Comparison of ENCODE assay signal across 19 cellular contexts in the genomic region with DNA sequence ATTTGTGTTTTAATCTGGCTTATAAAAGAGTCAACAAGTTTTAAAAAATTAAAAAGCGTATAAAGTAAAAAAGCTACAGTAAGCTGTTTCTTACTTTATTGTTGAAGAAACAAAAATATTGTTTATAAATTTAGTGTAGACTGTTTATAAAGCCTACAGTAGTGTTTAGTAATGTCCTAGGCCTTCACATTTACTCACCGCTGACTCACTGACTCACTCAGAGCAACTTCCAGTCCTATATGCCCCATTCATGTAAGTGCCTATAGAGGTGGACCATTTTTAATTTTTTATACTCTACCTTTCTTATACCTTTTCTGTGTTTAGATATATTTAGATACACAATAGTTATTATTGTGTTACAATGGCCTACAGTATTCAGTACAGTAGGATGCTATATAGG. TPM values are rescaled to one million over a fixed set of nuclear protein-coding genes. Genes with fewer than 3 reads are reported as not detected.
A peak's percentile ranks its signal among the peaks of the same experiment; 100 is the strongest.
DNase-seq lines count a peak whose midpoint lies in the region; ATAC-seq, FAIRE-seq and TF ChIP-seq lines count a peak whose summit lies in the region.
"Had no signal": no experiment of that assay in that cellular context is flagged by ENCODE, and none has a peak within 500 bp of the region (broad histone marks: within the 10 kb centered on the region; RNA-seq: fewer than 3 reads in every experiment).

No MANE protein-coding gene starts in this region.

- H3K27me3 ChIP-seq in RWPE2 (ENCODE audit: insufficient read depth, poor library complexity, severe bottlenecking) (peaks cover 3% of the 10 kb centered on the region), HAP-1 (ENCODE audit: low read depth) (no peaks in the 10 kb centered on the region)
- H3K27me3 ChIP-seq: BE2C had no signal

- H3K4me3 ChIP-seq in RWPE2 (ENCODE audit: severe bottlenecking) (no peak overlapping the region), epithelial cell of esophagus (ENCODE audit: low read length) (no peak overlapping the region), HAP-1 (no peak overlapping the region), kidney (ENCODE audit: low read length in 2 of 2) (no peak overlapping the region)
- H3K4me3 ChIP-seq: K562 had no signal

- no peak for FAIRE-seq in kidney (lab: Jason Lieb, UNC)
- FAIRE-seq: GM18507, K562 had no signal

- intact Hi-C loops in kidney (cut with DNase I) = no loop called here

- H3K9ac ChIP-seq in kidney (ENCODE audit: low read length in 2 of 2) = no peak overlapping the region

- no peaks in the 10 kb centered on the region for H3K4me1 ChIP-seq in RWPE2 (ENCODE audit: insufficient read depth, poor library complexity, severe bottlenecking)
- peaks cover 4% of the 10 kb centered on the region; the same call in 1 of the 2 replicates for H3K4me1 ChIP-seq in HAP-1
- H3K4me1 ChIP-seq in kidney (ENCODE audit: control insufficient read depth in 1 of 2, insufficient read depth in 1 of 2, low read depth in 1 of 2, low read length in 2 of 2) = no peaks in the 10 kb centered on the region
- H3K4me1 ChIP-seq: BE2C, Caco-2 had no signal

- ATAC-seq in RWPE2 (ENCODE audit: low read depth) (peak; percentile 53; the same call in 1 of the 3 replicates), HG03565 (IDR thresholded peaks at IDR 0.05; ENCODE audit: unreplicated experiment) (no peak)
- ATAC-seq: HCT116, K562 had no signal

- H3K9me3 ChIP-seq in RWPE2 (ENCODE audit: severe bottlenecking) = no peaks in the 10 kb centered on the region
- H3K9me3 ChIP-seq in HAP-1 = no peaks in the 10 kb centered on the region
- H3K9me3 ChIP-seq in kidney (ENCODE audit: control insufficient read depth in 1 of 2, low read length in 2 of 2) = no peaks in the 10 kb centered on the region
- H3K9me3 ChIP-seq: BE2C, Caco-2 had no signal

- in situ Hi-C loops in HAP-1 (cut with MboI; ENCODE audit: low sequenced_read_pairs) = no loop called here

- TF ChIP-seq CTCF in RWPE2 (IDR thresholded peaks at IDR 0.05; ENCODE audit: poor library complexity, severe bottlenecking) = no peak
- no peak for TF ChIP-seq CTCF in epithelial cell of esophagus (IDR thresholded peaks at IDR 0.05; ENCODE audit: insufficient read depth, low read depth, low read length, missing control alignments)
- TF ChIP-seq CTCF in kidney (IDR thresholded peaks at IDR 0.05; ENCODE audit: borderline replicate concordance, extremely low read depth, insufficient read depth) = no peak

- no peaks in the 10 kb centered on the region for H3K36me3 ChIP-seq in RWPE2 (ENCODE audit: low read depth)
- peaks cover 17% of the 10 kb centered on the region for H3K36me3 ChIP-seq in HAP-1 (replicated peaks)
- no peaks in the 10 kb centered on the region for H3K36me3 ChIP-seq in kidney (ENCODE audit: control insufficient read depth in 1 of 2, insufficient read depth in 2 of 2, low read length in 2 of 2)
- H3K36me3 ChIP-seq: BE2C had no signal

- peak; percentile 30 for DNase-seq in HS-5 (ENCODE audit: low read depth)
- DNase-seq in RWPE2 (ENCODE audit: low spot score) = no peak
- peak; percentile 44 for DNase-seq in epithelial cell of esophagus (ENCODE audit: low read depth)
- DNase-seq in iris pigment epithelial cell (ENCODE audit: low read depth) = peak; percentile 24
- DNase-seq in HAP-1 (ENCODE audit: low spot score in 2 of 2) = no peak
- DNase-seq in activated CD4-positive, alpha-beta T cell treated with anti-CD3 and anti-CD28 coated beads, Interleukin-2, amount 50 U/mL, for 48 hours = no peak
- no peak for DNase-seq in kidney
- DNase-seq: BE2C; Caco-2; CD4-positive, alpha-beta memory T cell; DND-41; GOT3; Karpas-422 had no signal

- H3K27ac ChIP-seq in RWPE2 (ENCODE audit: poor library complexity, severe bottlenecking) (no peak overlapping the region), kidney (ENCODE audit: low read depth in 2 of 2, low read length in 2 of 2) (no peak overlapping the region)
- H3K27ac ChIP-seq: C4-2B had no signal

RNA-seq across cellular contexts. Expression of a gene that starts 12.2 kb away (rescaled TPM):
- 12.9 TPM for total RNA-seq in kidney
- polyA plus RNA-seq in kidney (ENCODE audit: insufficient read depth, low read depth, low replicate concordance) = 10.8 TPM
- total RNA-seq: Caco-2; CD4-positive, alpha-beta memory T cell; K562 had no signal
- polyA plus RNA-seq: AG04450; CD4-positive, alpha-beta memory T cell; K562 had no signal

Comparison
In these comparisons a context has a peak if more than half of its experiments do, and no peak if none do; other contexts are left out.
1. DNase-seq: peak in HS-5 (single experiment), epithelial cell of esophagus (single experiment) and iris pigment epithelial cell (single experiment); none in RWPE2 (single experiment), HAP-1 (0 of 2), activated CD4-positive, alpha-beta T cell treated with anti-CD3 and anti-CD28 coated beads, Interleukin-2, amount 50 U/mL, for 48 hours (0 of 2) and kidney (single experiment).